Comparison of ENCODE assay signal across 28 cellular contexts in genomic region chr22:41485033-41485432, GRCh38. TPM values are rescaled to one million over a fixed set of nuclear protein-coding genes. Genes with fewer than 3 reads are reported as not detected.
DNase-seq lines count a peak whose midpoint lies in the region; ATAC-seq, FAIRE-seq and TF ChIP-seq lines count a peak whose summit lies in the region.
"Had no signal": no experiment of that assay in that cellular context is flagged by ENCODE, and none has a peak within 500 bp of the region (broad histone marks: within the 10 kb centered on the region; RNA-seq: fewer than 3 reads in every experiment).

No MANE protein-coding gene starts in this region.

- H3K27me3 ChIP-seq in BLaER1, result no peaks in the 10 kb centered on the region
- no peaks in the 10 kb centered on the region for H3K27me3 ChIP-seq in Peyer's patch
- H3K27me3 ChIP-seq in gastroesophageal sphincter, result no peaks in the 10 kb centered on the region
- no peaks in the 10 kb centered on the region for H3K27me3 ChIP-seq in small intestine (ENCODE audit: control insufficient read depth in 2 of 2, insufficient read depth in 2 of 2, low read length in 2 of 2)
- H3K27me3 ChIP-seq: BE2C, neural progenitor cell, tibial artery had no signal

- peaks cover 88% of the 10 kb centered on the region for H3K4me1 ChIP-seq in BLaER1
- peaks cover 0 to 88% (median 10%) of the 10 kb centered on the region in 4 donors for H3K4me1 ChIP-seq in Peyer's patch
- H3K4me1 ChIP-seq in gastroesophageal sphincter, result peaks cover 17 to 100% (median 56%) of the 10 kb centered on the region in 3 donors
- H3K4me1 ChIP-seq in small intestine (ENCODE audit: control insufficient read depth in 2 of 2, insufficient read depth in 1 of 2, low read depth in 1 of 2, low read length in 1 of 2), result peaks cover 6 to 13% of the 10 kb centered on the region in 2 donors

- TF ChIP-seq POLR2A in Peyer's patch (IDR thresholded peaks at IDR 0.05), result no peak
- no peak for TF ChIP-seq POLR2A in gastroesophageal sphincter (IDR thresholded peaks at IDR 0.05)

- intact Hi-C loops in activated T-helper 1 cell treated with anti-CD3 and anti-CD28 coated beads, Interleukin-12 subunit alpha, Interleukin-12 subunit beta, Interleukin-2, Interleukin-4 antibody, amounts not matched to agents 30 ng/mL and 10 ng/mL and 1 ng/mL, durations not matched to agents 14 hours and 24 hours and 36 hours (cut with micrococcal nuclease), result no loop called here
- intact Hi-C loops in activated CD4-positive, alpha-beta T cell treated with anti-CD3 and anti-CD28 coated beads, Interleukin-2, amount 10 ng/mL, durations not matched to agents 24 days and 14 days (cut with micrococcal nuclease), result no loop called here

- H3K27ac Mint-ChIP-seq in activated T-helper 1 cell treated with anti-CD3 and anti-CD28 coated beads, Interleukin-12 subunit alpha, Interleukin-12 subunit beta, Interleukin-2, Interleukin-4 antibody, amounts not matched to agents 30 ng/mL and 10 ng/mL and 1 ng/mL, durations not matched to agents 14 hours and 24 hours and 36 hours, result no peak overlapping the region
- no peak overlapping the region for H3K27ac Mint-ChIP-seq in activated CD4-positive, alpha-beta T cell treated with anti-CD3 and anti-CD28 coated beads, Interleukin-2, amount 10 ng/mL, durations not matched to agents 24 days and 14 days
- H3K27ac Mint-ChIP-seq: activated naive CD8-positive, alpha-beta T cell treated with anti-CD3 and anti-CD28 coated beads for 36 hours; neural progenitor cell; stimulated activated naive CD8-positive, alpha-beta T cell treated with anti-CD3 and anti-CD28 coated beads, Interleukin-15, Interleukin-2, amounts not matched to agents 100 ng/mL and 50 ng/mL, for 24 hours had no signal

- DNase-seq in Peyer's patch, result peak in 2 of 3 donors; percentile 71 to 77
- peak; percentile 91 for DNase-seq in small intestine
- no peak for DNase-seq in stimulated activated naive CD4-positive, alpha-beta T cell (lab: John Stamatoyannopoulos, UW)
- DNase-seq in SIG-M5 (lab: John Stamatoyannopoulos, UW), result no peak
- DNase-seq in activated T-helper 1 cell treated with anti-CD3 and anti-CD28 coated beads, Interleukin-12 subunit alpha, Interleukin-12 subunit beta, Interleukin-2, Interleukin-4 antibody, amounts not matched to agents 30 ng/mL and 10 ng/mL and 1 ng/mL, durations not matched to agents 14 hours and 24 hours and 36 hours (ENCODE audit: low spot score), result no peak
- no peak for DNase-seq in activated CD4-positive, alpha-beta T cell treated with anti-CD3 and anti-CD28 coated beads, Interleukin-2, amount 10 ng/mL, durations not matched to agents 24 days and 14 days
- DNase-seq: activated CD4-positive, alpha-beta T cell treated with anti-CD3 and anti-CD28 coated beads for 1 hour; activated CD8-positive, alpha-beta memory T cell treated with anti-CD3 and anti-CD28 coated beads for 24 hours; activated effector memory CD4-positive, alpha-beta T cell treated with anti-CD3 and anti-CD28 coated beads, Interleukin-2, amount 50 U/mL, for 16 hours; activated naive CD8-positive, alpha-beta T cell treated with anti-CD3 and anti-CD28 coated beads for 36 hours; BE2C; DMS53; endodermal cell; islet precursor cell; NCI-H1105 treated with DMSO at 0.1 percent for 48 hours; NCI-H1930; NCI-H345; NCI-H774; stimulated activated CD4-positive, alpha-beta T cell treated with anti-CD3 and anti-CD28 coated beads, Interleukin-4, amount 100 ng/mL, for 4 hours; tibial artery had no signal

- TF ChIP-seq CTCF in Peyer's patch (IDR thresholded peaks at IDR 0.05) (no peak), gastroesophageal sphincter (IDR thresholded peaks at IDR 0.05) (no peak)

- no peak overlapping the region for H3K9ac ChIP-seq in BLaER1
- H3K9ac ChIP-seq: neural progenitor cell had no signal

- peaks cover 91% of the 10 kb centered on the region for H4K20me1 ChIP-seq in BLaER1

- no peak overlapping the region for H3K4me3 ChIP-seq in BLaER1
- H3K4me3 ChIP-seq in Peyer's patch, result peak overlapping the region in 1 of 4 donors; percentile 15
- no peak overlapping the region for H3K4me3 ChIP-seq in gastroesophageal sphincter
- no peak overlapping the region for H3K4me3 ChIP-seq in small intestine (ENCODE audit: low read depth in 1 of 2, low read length in 2 of 2)
- H3K4me3 ChIP-seq: HAP-1, K562, neural progenitor cell, tibial artery had no signal

- FAIRE-seq in small intestine (lab: Jason Lieb, UNC), result no peak
- FAIRE-seq: K562 had no signal

- H3K27me3 Mint-ChIP-seq in activated T-helper 1 cell treated with anti-CD3 and anti-CD28 coated beads, Interleukin-12 subunit alpha, Interleukin-12 subunit beta, Interleukin-2, Interleukin-4 antibody, amounts not matched to agents 30 ng/mL and 10 ng/mL and 1 ng/mL, durations not matched to agents 14 hours and 24 hours and 36 hours (ENCODE audit: insufficient read depth), result no peaks in the 10 kb centered on the region
- H3K27me3 Mint-ChIP-seq in activated CD4-positive, alpha-beta T cell treated with anti-CD3 and anti-CD28 coated beads, Interleukin-2, amount 10 ng/mL, durations not matched to agents 24 days and 14 days, result no peaks in the 10 kb centered on the region
- H3K27me3 Mint-ChIP-seq: activated naive CD8-positive, alpha-beta T cell treated with anti-CD3 and anti-CD28 coated beads for 36 hours; dendritic cell treated with granulocyte-macrophage colony-stimulating factor and Interleukin-4, amounts not matched to agents 40 ng/mL and 50 ng/mL, for 4 days; stimulated activated naive CD8-positive, alpha-beta T cell treated with anti-CD3 and anti-CD28 coated beads, Interleukin-15, Interleukin-2, amounts not matched to agents 100 ng/mL and 50 ng/mL, for 24 hours had no signal

- H3K4me3 Mint-ChIP-seq in activated T-helper 1 cell treated with anti-CD3 and anti-CD28 coated beads, Interleukin-12 subunit alpha, Interleukin-12 subunit beta, Interleukin-2, Interleukin-4 antibody, amounts not matched to agents 30 ng/mL and 10 ng/mL and 1 ng/mL, durations not matched to agents 14 hours and 24 hours and 36 hours, result no peak overlapping the region
- H3K4me3 Mint-ChIP-seq in activated CD4-positive, alpha-beta T cell treated with anti-CD3 and anti-CD28 coated beads, Interleukin-2, amount 10 ng/mL, durations not matched to agents 24 days and 14 days, result no peak overlapping the region
- H3K4me3 Mint-ChIP-seq: activated naive CD8-positive, alpha-beta T cell treated with anti-CD3 and anti-CD28 coated beads for 36 hours; dendritic cell treated with granulocyte-macrophage colony-stimulating factor and Interleukin-4, amounts not matched to agents 40 ng/mL and 50 ng/mL, for 4 days; endodermal cell; neural progenitor cell; stimulated activated naive CD8-positive, alpha-beta T cell treated with anti-CD3 and anti-CD28 coated beads, Interleukin-15, Interleukin-2, amounts not matched to agents 100 ng/mL and 50 ng/mL, for 24 hours had no signal

- no peak for TF ChIP-seq EP300 in gastroesophageal sphincter (IDR thresholded peaks at IDR 0.05)

- WGBS in gastroesophageal sphincter (ENCODE audit: low coverage in 1 of 2), 2 donors, result 59 to 72% methylated on average over 5 of the region's 7 CpGs
- 18 to 59% (median 45%) methylated on average over 7 of the region's 7 CpGs for WGBS in small intestine, 3 donors

- H3K36me3 ChIP-seq in BLaER1 (0 out of 2 replicates have a peak, but pooled peaks cover 7% of the 10 kb centered on the region), Peyer's patch (peaks cover 0 to 8% (median 0%) of the 10 kb centered on the region in 3 donors), gastroesophageal sphincter (no peaks in the 10 kb centered on the region), small intestine (ENCODE audit: control insufficient read depth in 2 of 2, insufficient read depth in 2 of 2, low read length in 2 of 2) (peaks cover 0 to 5% of the 10 kb centered on the region in 2 donors)
- H3K36me3 ChIP-seq: neural progenitor cell, tibial artery had no signal

- peak overlapping the region; percentile 37 for H3K4me2 ChIP-seq in BLaER1

- H3K36me3 Mint-ChIP-seq in activated T-helper 1 cell treated with anti-CD3 and anti-CD28 coated beads, Interleukin-12 subunit alpha, Interleukin-12 subunit beta, Interleukin-2, Interleukin-4 antibody, amounts not matched to agents 30 ng/mL and 10 ng/mL and 1 ng/mL, durations not matched to agents 14 hours and 24 hours and 36 hours (ENCODE audit: low read depth), result no peaks in the 10 kb centered on the region
- no peaks in the 10 kb centered on the region for H3K36me3 Mint-ChIP-seq in activated CD4-positive, alpha-beta T cell treated with anti-CD3 and anti-CD28 coated beads, Interleukin-2, amount 10 ng/mL, durations not matched to agents 24 days and 14 days (ENCODE audit: low read depth)
- H3K36me3 Mint-ChIP-seq: neural progenitor cell had no signal

- H3K9me3 Mint-ChIP-seq in activated T-helper 1 cell treated with anti-CD3 and anti-CD28 coated beads, Interleukin-12 subunit alpha, Interleukin-12 subunit beta, Interleukin-2, Interleukin-4 antibody, amounts not matched to agents 30 ng/mL and 10 ng/mL and 1 ng/mL, durations not matched to agents 14 hours and 24 hours and 36 hours, result no peaks in the 10 kb centered on the region
- H3K9me3 Mint-ChIP-seq in activated CD4-positive, alpha-beta T cell treated with anti-CD3 and anti-CD28 coated beads, Interleukin-2, amount 10 ng/mL, durations not matched to agents 24 days and 14 days, result no peaks in the 10 kb centered on the region
- H3K9me3 Mint-ChIP-seq: activated naive CD8-positive, alpha-beta T cell treated with anti-CD3 and anti-CD28 coated beads for 36 hours; dendritic cell treated with granulocyte-macrophage colony-stimulating factor and Interleukin-4, amounts not matched to agents 40 ng/mL and 50 ng/mL, for 4 days; endodermal cell; neural progenitor cell; stimulated activated naive CD8-positive, alpha-beta T cell treated with anti-CD3 and anti-CD28 coated beads, Interleukin-15, Interleukin-2, amounts not matched to agents 100 ng/mL and 50 ng/mL, for 24 hours had no signal

- H3K27ac ChIP-seq in BLaER1 (no peak overlapping the region), Peyer's patch (peak overlapping the region in 3 of 4 donors; percentile 56 to 84 (median 83)), gastroesophageal sphincter (peak overlapping the region; percentile 27 to 88 (median 80)), small intestine (ENCODE audit: low read depth in 1 of 2, low read length in 1 of 2) (peak overlapping the region; percentile 41 to 66)

- H3K9me3 ChIP-seq in BLaER1 (no peaks in the 10 kb centered on the region), Peyer's patch (no peaks in the 10 kb centered on the region), gastroesophageal sphincter (no peaks in the 10 kb centered on the region), small intestine (ENCODE audit: control insufficient read depth, low read depth) (no peaks in the 10 kb centered on the region)
- H3K9me3 ChIP-seq: BE2C, HAP-1, tibial artery had no signal

- H3K4me1 Mint-ChIP-seq in activated T-helper 1 cell treated with anti-CD3 and anti-CD28 coated beads, Interleukin-12 subunit alpha, Interleukin-12 subunit beta, Interleukin-2, Interleukin-4 antibody, amounts not matched to agents 30 ng/mL and 10 ng/mL and 1 ng/mL, durations not matched to agents 14 hours and 24 hours and 36 hours (ENCODE audit: low read depth), result peaks cover 17% of the 10 kb centered on the region
- peaks cover 15% of the 10 kb centered on the region for H3K4me1 Mint-ChIP-seq in activated CD4-positive, alpha-beta T cell treated with anti-CD3 and anti-CD28 coated beads, Interleukin-2, amount 10 ng/mL, durations not matched to agents 24 days and 14 days

- no peak for ATAC-seq in gastroesophageal sphincter
- ATAC-seq: K562, sciatic nerve had no signal

RNA-seq across cellular contexts. Expression of gene ACO2, which starts 16.1 kb away (rescaled TPM):
- 100 to 1,000 TPM; 115 to 394 (median 356) TPM for total RNA-seq in Peyer's patch
- 100 to 1,000 TPM; 115 to 227 (median 132) TPM for total RNA-seq in gastroesophageal sphincter
- polyA plus RNA-seq in small intestine, result 100 to 1,000 TPM; 126 to 294 (median 216) TPM
- 99.1 and 101 TPM in 2 replicates for total RNA-seq in activated T-helper 1 cell treated with anti-CD3 and anti-CD28 coated beads, Interleukin-12 subunit alpha, Interleukin-12 subunit beta, Interleukin-2, Interleukin-4 antibody, amounts not matched to agents 30 ng/mL and 10 ng/mL and 1 ng/mL, durations not matched to agents 14 hours and 24 hours and 36 hours
- 103 and 104 TPM in 2 replicates for total RNA-seq in activated CD4-positive, alpha-beta T cell treated with anti-CD3 and anti-CD28 coated beads, Interleukin-2, amount 10 ng/mL, durations not matched to agents 24 days and 14 days

RNA-seq across cellular contexts. Expression of gene PHF5A, which starts 16.5 kb away (rescaled TPM):
- total RNA-seq in Peyer's patch (10 to 100 TPM; 20.6 to 31.3 (median 23.0) TPM), gastroesophageal sphincter (10 to 100 TPM; 26.7 to 44.5 (median 39.2) TPM)
- 10 to 100 TPM; 53.0 to 62.7 (median 57.6) TPM for polyA plus RNA-seq in small intestine
- total RNA-seq in activated T-helper 1 cell treated with anti-CD3 and anti-CD28 coated beads, Interleukin-12 subunit alpha, Interleukin-12 subunit beta, Interleukin-2, Interleukin-4 antibody, amounts not matched to agents 30 ng/mL and 10 ng/mL and 1 ng/mL, durations not matched to agents 14 hours and 24 hours and 36 hours, result 83.7 and 96.8 TPM in 2 replicates
- total RNA-seq in activated CD4-positive, alpha-beta T cell treated with anti-CD3 and anti-CD28 coated beads, Interleukin-2, amount 10 ng/mL, durations not matched to agents 24 days and 14 days, result 90.3 and 98.3 TPM in 2 replicates

RNA-seq across cellular contexts. Expression of gene TOB2, which starts 38.4 kb away (rescaled TPM):
- total RNA-seq in Peyer's patch, result 10 to 100 TPM; 18.2 to 78.6 (median 74.4) TPM
- total RNA-seq in gastroesophageal sphincter, result 100 to 1,000 TPM in 1 of 4 donors, 10 to 100 TPM in 3; 59.3 to 163 (median 84.1) TPM
- 10 to 100 TPM; 15.1 to 29.8 (median 23.3) TPM for polyA plus RNA-seq in small intestine
- 46.0 and 46.4 TPM in 2 replicates for total RNA-seq in activated T-helper 1 cell treated with anti-CD3 and anti-CD28 coated beads, Interleukin-12 subunit alpha, Interleukin-12 subunit beta, Interleukin-2, Interleukin-4 antibody, amounts not matched to agents 30 ng/mL and 10 ng/mL and 1 ng/mL, durations not matched to agents 14 hours and 24 hours and 36 hours
- 41.4 and 42.7 TPM in 2 replicates for total RNA-seq in activated CD4-positive, alpha-beta T cell treated with anti-CD3 and anti-CD28 coated beads, Interleukin-2, amount 10 ng/mL, durations not matched to agents 24 days and 14 days

RNA-seq across cellular contexts. Expression of gene POLR3H, which starts 59.2 kb away (rescaled TPM):
- 10 to 100 TPM in 3 of 4 donors, 1 to 10 TPM in 1; 9.5 to 14.9 (median 13.0) TPM for total RNA-seq in Peyer's patch
- total RNA-seq in gastroesophageal sphincter, result 10 to 100 TPM; 17.7 to 27.0 (median 23.4) TPM
- 10 to 100 TPM in 1 of 3 donors, 1 to 10 TPM in 2; 2.7 to 18.2 (median 7.8) TPM for polyA plus RNA-seq in small intestine
- 51.8 and 52.0 TPM in 2 replicates for total RNA-seq in activated T-helper 1 cell treated with anti-CD3 and anti-CD28 coated beads, Interleukin-12 subunit alpha, Interleukin-12 subunit beta, Interleukin-2, Interleukin-4 antibody, amounts not matched to agents 30 ng/mL and 10 ng/mL and 1 ng/mL, durations not matched to agents 14 hours and 24 hours and 36 hours
- 49.2 and 50.6 TPM in 2 replicates for total RNA-seq in activated CD4-positive, alpha-beta T cell treated with anti-CD3 and anti-CD28 coated beads, Interleukin-2, amount 10 ng/mL, durations not matched to agents 24 days and 14 days

Comparison
In these comparisons a context has a peak if more than half of its experiments do, and no peak if none do; other contexts are left out.
1. DNase-seq: peak in Peyer's patch (2 of 3) and small intestine (single experiment); none in stimulated activated naive CD4-positive, alpha-beta T cell (0 of 6), SIG-M5 (single experiment), activated T-helper 1 cell treated with anti-CD3 and anti-CD28 coated beads, Interleukin-12 subunit alpha, Interleukin-12 subunit beta, Interleukin-2, Interleukin-4 antibody, amounts not matched to agents 30 ng/mL and 10 ng/mL and 1 ng/mL, durations not matched to agents 14 hours and 24 hours and 36 hours (single experiment) and activated CD4-positive, alpha-beta T cell treated with anti-CD3 and anti-CD28 coated beads, Interleukin-2, amount 10 ng/mL, durations not matched to agents 24 days and 14 days (single experiment).